In genomic region chr16:89334988-89335802, GRCh38 we compare ENCODE assay signal across 10 cellular contexts.
A peak's percentile ranks its signal among the peaks of the same experiment; 100 is the strongest.
DNase-seq lines count a peak whose midpoint lies in the region; ATAC-seq and TF ChIP-seq lines count a peak whose summit lies in the region.
"Had no signal": no experiment of that assay in that cellular context is flagged by ENCODE, and none has a peak within 500 bp of the region (broad histone marks: within the 10 kb centered on the region; RNA-seq: fewer than 3 reads in every experiment).

No MANE protein-coding gene starts in this region.

- H3K4me1 Mint-ChIP-seq in endothelial cell (ENCODE audit: unreplicated experiment) (peaks cover 47% of the 10 kb centered on the region), natural killer cell (peaks cover 56 to 68% of the 10 kb centered on the region in 2 donors)

- no peaks in the 10 kb centered on the region; the same call in 1 of the 2 replicates for H3K36me3 ChIP-seq in BJ (ENCODE audit: control insufficient read depth, insufficient read depth, low read length)
- no peaks in the 10 kb centered on the region for H3K36me3 ChIP-seq in Panc1 (ENCODE audit: control insufficient read depth, insufficient read depth, low read length)
- no peaks in the 10 kb centered on the region for H3K36me3 ChIP-seq in vagina

- in situ Hi-C loops in Panc1 (cut with HindIII; ENCODE audit: low pct_unique_long_range_greater_than_20kb, low sequenced_read_pairs): no loop called here

- H3K9me3 Mint-ChIP-seq in endothelial cell (ENCODE audit: unreplicated experiment) (no peaks in the 10 kb centered on the region), natural killer cell (no peaks in the 10 kb centered on the region)

- ATAC-seq in Panc1 (no peak; the same call in 1 of the 2 replicates), natural killer cell (no peak), HG03135 (IDR thresholded peaks at IDR 0.05; ENCODE audit: unreplicated experiment) (no peak)

- peaks cover 75% of the 10 kb centered on the region for H3K4me1 ChIP-seq in Panc1 (ENCODE audit: control insufficient read depth, insufficient read depth, low read length)
- peaks cover 83% of the 10 kb centered on the region for H3K4me1 ChIP-seq in vagina

- H3K27ac ChIP-seq in Panc1 (ENCODE audit: low read length): peak overlapping the region; percentile 65
- no peak overlapping the region for H3K27ac ChIP-seq in vagina

- peaks cover 12% of the 10 kb centered on the region for H3K27me3 Mint-ChIP-seq in endothelial cell (ENCODE audit: unreplicated experiment)
- no peaks in the 10 kb centered on the region for H3K27me3 Mint-ChIP-seq in natural killer cell (ENCODE audit: low read depth in 2 of 2)

- H3K4me3 ChIP-seq in BJ (ENCODE audit: low read depth, low read length): no peak overlapping the region
- no peak overlapping the region for H3K4me3 ChIP-seq in Panc1 (ENCODE audit: low read depth in 2 of 2, low read length in 2 of 2)
- no peak overlapping the region for H3K4me3 ChIP-seq in vagina

- intact Hi-C loops in Panc1 (cut with micrococcal nuclease; ENCODE audit: unreplicated experiment) (loop anchor here (10.0 kb wide), 1 partner anchor 170 kb away; the partner anchor contains the start of gene SPG7), natural killer cell (cut with micrococcal nuclease) (loop anchor here (5.0 kb wide), 1 partner anchor 152 kb away; no protein-coding TSS in a partner anchor), vagina (cut with DNase I) (loop anchor here (10.0 kb wide), 1 partner anchor 220 kb away; no protein-coding TSS in a partner anchor)

- H3K27ac Mint-ChIP-seq in endothelial cell (ENCODE audit: unreplicated experiment): peak overlapping the region; percentile 78
- H3K27ac Mint-ChIP-seq in natural killer cell: peak overlapping the region; percentile 41 to 68

- POLR2A ChIA-PET in BJ (lab: Charles Lee): no interaction called here
- POLR2A ChIA-PET in Panc1 (lab: Charles Lee): no interaction called here

- H3K36me3 Mint-ChIP-seq in endothelial cell (ENCODE audit: low read depth, unreplicated experiment): peaks cover 3% of the 10 kb centered on the region
- no peaks in the 10 kb centered on the region for H3K36me3 Mint-ChIP-seq in natural killer cell

- CTCF ChIA-PET in BJ (lab: Yijun Ruan, JAX): interaction anchor here (1.7 kb wide), 1 partner anchor 9 kb away, joined by 6 read pairs; no protein-coding TSS in a partner anchor
- CTCF ChIA-PET in Panc1 (lab: Charles Lee): interaction anchor here (0.5 to 1.0 kb wide), 3 partner anchors 9 to 69 kb away, joined by 3 to 8 read pairs (median 5); no protein-coding TSS in a partner anchor

- no peaks in the 10 kb centered on the region for H3K27me3 ChIP-seq in BJ (ENCODE audit: control insufficient read depth, insufficient read depth, low read length)
- no peaks in the 10 kb centered on the region for H3K27me3 ChIP-seq in Panc1 (ENCODE audit: control insufficient read depth, insufficient read depth, low read length)
- no peaks in the 10 kb centered on the region for H3K27me3 ChIP-seq in vagina

- DNase-seq in BJ (ENCODE audit: low read depth) (no peak), Panc1 (ENCODE audit: low read depth, low spot score) (no peak), endothelial cell (ENCODE audit: low spot score) (no peak), natural killer cell (no peak), vagina (ENCODE audit: extremely low spot score in 2 of 2) (no peak), COR-L47 (lab: John Stamatoyannopoulos, UW) (no peak), cerebellar nuclear complex (lab: John Stamatoyannopoulos, UW) (no peak)
- DNase-seq: anterior cingulate cortex, occipital lobe had no signal

- H3K4me3 Mint-ChIP-seq in endothelial cell (ENCODE audit: unreplicated experiment) (peak overlapping the region; percentile 47), natural killer cell (peak overlapping the region; percentile 58)

- H3K9me3 ChIP-seq in Panc1 (ENCODE audit: control insufficient read depth, insufficient read depth, low read depth, low read length) (no peaks in the 10 kb centered on the region), vagina (no peaks in the 10 kb centered on the region)

- no peak for TF ChIP-seq POLR2A in vagina (IDR thresholded peaks at IDR 0.05)

- TF ChIP-seq CTCF in BJ (IDR thresholded peaks at IDR 0.05; ENCODE audit: insufficient read depth, low read depth, low read length): peak; percentile 14; the same call in 1 of the 2 replicates
- peak; percentile 16; the same call in 1 of the 2 replicates for TF ChIP-seq CTCF in Panc1 (IDR thresholded peaks at IDR 0.05)
- TF ChIP-seq CTCF in endothelial cell (IDR thresholded peaks at IDR 0.05; ENCODE audit: unreplicated experiment): no peak
- no peak for TF ChIP-seq CTCF in natural killer cell (IDR thresholded peaks at IDR 0.05)
- TF ChIP-seq CTCF in vagina (IDR thresholded peaks at IDR 0.05): no peak

- no TSS peak for BruUV-seq in Panc1 (replicated peaks; lab: Mats Ljungman, UMichigan)

Comparison
In these comparisons a context has a peak if more than half of its experiments do, and no peak if none do; other contexts are left out.
1. CTCF ChIP-seq: peak in BJ (single experiment) and Panc1 (single experiment); none in endothelial cell (single experiment), natural killer cell (single experiment) and vagina (0 of 3).